ENCODE assay signal across 1 cellular context in genomic region chr11:75140269-75141138, GRCh38.
TF ChIP-seq lines count a peak whose summit lies in the region.

No MANE protein-coding gene starts in this region.

TF ChIP-seq in GM23338, 12 proteins besides CTCF, POLR2A, EP300 and RAD21 (continued from another document):
- TF ChIP-seq, protein P1, sequence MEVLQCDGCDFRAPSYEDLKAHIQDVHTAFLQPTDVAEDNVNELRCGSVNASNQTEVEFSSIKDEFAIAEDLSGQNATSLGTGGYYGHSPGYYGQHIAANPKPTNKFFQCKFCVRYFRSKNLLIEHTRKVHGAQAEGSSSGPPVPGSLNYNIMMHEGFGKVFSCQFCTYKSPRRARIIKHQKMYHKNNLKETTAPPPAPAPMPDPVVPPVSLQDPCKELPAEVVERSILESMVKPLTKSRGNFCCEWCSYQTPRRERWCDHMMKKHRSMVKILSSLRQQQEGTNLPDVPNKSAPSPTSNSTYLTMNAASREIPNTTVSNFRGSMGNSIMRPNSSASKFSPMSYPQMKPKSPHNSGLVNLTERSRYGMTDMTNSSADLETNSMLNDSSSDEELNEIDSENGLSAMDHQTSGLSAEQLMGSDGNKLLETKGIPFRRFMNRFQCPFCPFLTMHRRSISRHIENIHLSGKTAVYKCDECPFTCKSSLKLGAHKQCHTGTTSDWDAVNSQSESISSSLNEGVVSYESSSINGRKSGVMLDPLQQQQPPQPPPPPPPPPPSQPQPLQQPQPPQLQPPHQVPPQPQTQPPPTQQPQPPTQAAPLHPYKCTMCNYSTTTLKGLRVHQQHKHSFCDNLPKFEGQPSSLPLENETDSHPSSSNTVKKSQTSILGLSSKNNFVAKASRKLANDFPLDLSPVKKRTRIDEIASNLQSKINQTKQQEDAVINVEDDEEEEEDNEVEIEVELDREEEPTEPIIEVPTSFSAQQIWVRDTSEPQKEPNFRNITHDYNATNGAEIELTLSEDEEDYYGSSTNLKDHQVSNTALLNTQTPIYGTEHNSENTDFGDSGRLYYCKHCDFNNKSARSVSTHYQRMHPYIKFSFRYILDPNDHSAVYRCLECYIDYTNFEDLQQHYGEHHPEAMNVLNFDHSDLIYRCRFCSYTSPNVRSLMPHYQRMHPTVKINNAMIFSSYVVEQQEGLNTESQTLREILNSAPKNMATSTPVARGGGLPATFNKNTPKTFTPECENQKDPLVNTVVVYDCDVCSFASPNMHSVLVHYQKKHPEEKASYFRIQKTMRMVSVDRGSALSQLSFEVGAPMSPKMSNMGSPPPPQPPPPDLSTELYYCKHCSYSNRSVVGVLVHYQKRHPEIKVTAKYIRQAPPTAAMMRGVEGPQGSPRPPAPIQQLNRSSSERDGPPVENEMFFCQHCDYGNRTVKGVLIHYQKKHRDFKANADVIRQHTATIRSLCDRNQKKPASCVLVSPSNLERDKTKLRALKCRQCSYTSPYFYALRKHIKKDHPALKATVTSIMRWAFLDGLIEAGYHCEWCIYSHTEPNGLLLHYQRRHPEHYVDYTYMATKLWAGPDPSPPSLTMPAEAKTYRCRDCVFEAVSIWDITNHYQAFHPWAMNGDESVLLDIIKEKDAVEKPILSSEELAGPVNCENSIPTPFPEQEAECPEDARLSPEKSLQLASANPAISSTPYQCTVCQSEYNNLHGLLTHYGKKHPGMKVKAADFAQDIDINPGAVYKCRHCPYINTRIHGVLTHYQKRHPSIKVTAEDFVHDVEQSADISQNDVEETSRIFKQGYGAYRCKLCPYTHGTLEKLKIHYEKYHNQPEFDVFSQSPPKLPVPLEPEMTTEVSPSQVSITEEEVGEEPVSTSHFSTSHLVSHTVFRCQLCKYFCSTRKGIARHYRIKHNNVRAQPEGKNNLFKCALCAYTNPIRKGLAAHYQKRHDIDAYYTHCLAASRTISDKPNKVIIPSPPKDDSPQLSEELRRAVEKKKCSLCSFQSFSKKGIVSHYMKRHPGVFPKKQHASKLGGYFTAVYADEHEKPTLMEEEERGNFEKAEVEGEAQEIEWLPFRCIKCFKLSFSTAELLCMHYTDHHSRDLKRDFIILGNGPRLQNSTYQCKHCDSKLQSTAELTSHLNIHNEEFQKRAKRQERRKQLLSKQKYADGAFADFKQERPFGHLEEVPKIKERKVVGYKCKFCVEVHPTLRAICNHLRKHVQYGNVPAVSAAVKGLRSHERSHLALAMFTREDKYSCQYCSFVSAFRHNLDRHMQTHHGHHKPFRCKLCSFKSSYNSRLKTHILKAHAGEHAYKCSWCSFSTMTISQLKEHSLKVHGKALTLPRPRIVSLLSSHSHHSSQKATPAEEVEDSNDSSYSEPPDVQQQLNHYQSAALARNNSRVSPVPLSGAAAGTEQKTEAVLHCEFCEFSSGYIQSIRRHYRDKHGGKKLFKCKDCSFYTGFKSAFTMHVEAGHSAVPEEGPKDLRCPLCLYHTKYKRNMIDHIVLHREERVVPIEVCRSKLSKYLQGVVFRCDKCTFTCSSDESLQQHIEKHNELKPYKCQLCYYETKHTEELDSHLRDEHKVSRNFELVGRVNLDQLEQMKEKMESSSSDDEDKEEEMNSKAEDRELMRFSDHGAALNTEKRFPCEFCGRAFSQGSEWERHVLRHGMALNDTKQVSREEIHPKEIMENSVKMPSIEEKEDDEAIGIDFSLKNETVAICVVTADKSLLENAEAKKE (CRISPR knock-in tag; IDR thresholded peaks at IDR 0.05), result no peak
- TF ChIP-seq JUNB (IDR thresholded peaks at IDR 0.05; ENCODE audit: unreplicated experiment) (no peak), EZH2 (IDR thresholded peaks at IDR 0.05; ENCODE audit: low read depth, unreplicated experiment) (no peak), POLR2AphosphoS5 (IDR thresholded peaks at IDR 0.05; ENCODE audit: low read depth) (no peak), CREB1 (CRISPR knock-in tag; IDR thresholded peaks at IDR 0.05; ENCODE audit: low read depth) (no peak), ZNF331 (CRISPR knock-in tag; IDR thresholded peaks at IDR 0.05; ENCODE audit: low read depth) (no peak)
- TF ChIP-seq, protein P2, sequence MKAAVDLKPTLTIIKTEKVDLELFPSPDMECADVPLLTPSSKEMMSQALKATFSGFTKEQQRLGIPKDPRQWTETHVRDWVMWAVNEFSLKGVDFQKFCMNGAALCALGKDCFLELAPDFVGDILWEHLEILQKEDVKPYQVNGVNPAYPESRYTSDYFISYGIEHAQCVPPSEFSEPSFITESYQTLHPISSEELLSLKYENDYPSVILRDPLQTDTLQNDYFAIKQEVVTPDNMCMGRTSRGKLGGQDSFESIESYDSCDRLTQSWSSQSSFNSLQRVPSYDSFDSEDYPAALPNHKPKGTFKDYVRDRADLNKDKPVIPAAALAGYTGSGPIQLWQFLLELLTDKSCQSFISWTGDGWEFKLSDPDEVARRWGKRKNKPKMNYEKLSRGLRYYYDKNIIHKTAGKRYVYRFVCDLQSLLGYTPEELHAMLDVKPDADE (IDR thresholded peaks at IDR 0.05), result no peak
TF ChIP-seq in GM23338: peak in this region for 0.
